In the genomic region with DNA sequence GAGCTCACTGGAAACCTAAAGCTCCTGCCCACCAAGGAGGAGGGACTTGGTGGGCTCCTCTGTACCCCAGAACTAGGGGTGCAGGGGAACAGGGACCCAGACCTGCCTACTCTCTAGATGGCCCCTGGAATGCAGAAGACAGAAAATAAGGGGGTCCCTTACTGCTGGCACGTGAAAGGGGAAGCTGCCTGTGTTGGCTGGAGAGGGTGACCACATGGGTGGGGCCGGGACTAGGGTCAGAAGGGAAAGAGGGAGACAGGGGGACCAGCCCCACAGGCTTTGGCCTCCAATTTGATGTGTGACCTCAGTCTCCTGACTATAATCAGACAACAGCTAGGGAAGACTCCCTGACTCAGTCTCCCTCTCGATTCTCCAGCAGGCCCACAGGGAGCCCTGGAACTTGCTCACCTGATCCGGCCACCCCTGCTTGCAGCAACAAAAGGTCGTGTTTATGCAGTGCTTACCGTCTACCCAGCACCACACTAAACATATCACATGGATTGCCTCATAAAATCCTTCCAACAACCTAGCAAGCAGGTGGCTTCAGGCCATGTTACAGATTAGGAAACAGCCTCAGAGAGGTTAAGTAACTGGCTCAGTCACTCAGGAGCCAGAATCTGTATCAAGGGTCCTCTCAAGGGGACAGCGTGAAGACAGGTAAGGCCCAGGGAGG, we compare ENCODE assay signal across 9 cellular contexts. TPM values are rescaled to one million over a fixed set of nuclear protein-coding genes. Genes with fewer than 3 reads are reported as not detected.
A peak's percentile ranks its signal among the peaks of the same experiment; 100 is the strongest.
DNase-seq lines count a peak whose midpoint lies in the region; ATAC-seq, FAIRE-seq and TF ChIP-seq lines count a peak whose summit lies in the region.
"Had no signal": no experiment of that assay in that cellular context is flagged by ENCODE, and none has a peak within 500 bp of the region (broad histone marks: within the 10 kb centered on the region; RNA-seq: fewer than 3 reads in every experiment).

No MANE protein-coding gene starts in this region.

- peak overlapping the region; percentile 13; the same call in 1 of the 2 replicates for H3K27ac ChIP-seq in DOHH2 (ENCODE audit: low read depth, low read length)

- no peaks in the 10 kb centered on the region for H3K9me2 ChIP-seq in DOHH2 (replicated peaks; ENCODE audit: control insufficient read depth, low read length)

- H3K4me1 Mint-ChIP-seq in endothelial cell (ENCODE audit: unreplicated experiment) = peaks cover 37% of the 10 kb centered on the region
- H3K4me1 Mint-ChIP-seq in neural crest cell = peaks cover 53% of the 10 kb centered on the region

- no peaks in the 10 kb centered on the region for H3K27me3 ChIP-seq in DOHH2 (ENCODE audit: control insufficient read depth, low read length)

- peaks cover 44% of the 10 kb centered on the region for H3K79me2 ChIP-seq in DOHH2 (ENCODE audit: control insufficient read depth, low read length)

- no peaks in the 10 kb centered on the region for H3K9me3 ChIP-seq in DOHH2 (ENCODE audit: control insufficient read depth, insufficient read depth, low read length)

- no peak for FAIRE-seq in HTR-8/SVneo (lab: Jason Lieb, UNC)

- DNase-seq in NCI-H2196 (lab: John Stamatoyannopoulos, UW; ENCODE audit: unreplicated experiment) (peak; percentile 57), endothelial cell (ENCODE audit: low spot score) (no peak), neural crest cell (ENCODE audit: low read depth, low spot score) (no peak), DMS114 treated with DMSO at 0.1 percent for 48 hours (lab: John Stamatoyannopoulos, UW; ENCODE audit: unreplicated experiment) (no peak), HTR-8/SVneo (ENCODE audit: insufficient read length, low spot score) (no peak)
- DNase-seq: HCEC 1CT had no signal

- H3K27me3 Mint-ChIP-seq in endothelial cell (ENCODE audit: unreplicated experiment) (peaks cover 6% of the 10 kb centered on the region), neural crest cell (ENCODE audit: low read depth) (no peaks in the 10 kb centered on the region)

- ATAC-seq in HG02763 (IDR thresholded peaks at IDR 0.05; ENCODE audit: unreplicated experiment) (no peak), GM18505 (IDR thresholded peaks at IDR 0.05; ENCODE audit: unreplicated experiment) (no peak)

- peak overlapping the region; percentile 24 for H3K27ac Mint-ChIP-seq in endothelial cell (ENCODE audit: unreplicated experiment)
- H3K27ac Mint-ChIP-seq in neural crest cell (ENCODE audit: unreplicated experiment) = peak overlapping the region; percentile 43

- H3K36me3 ChIP-seq in DOHH2 (ENCODE audit: control insufficient read depth, low read length) = no peaks in the 10 kb centered on the region

- H3K4me3 Mint-ChIP-seq in endothelial cell (ENCODE audit: unreplicated experiment) (no peak overlapping the region), neural crest cell (no peak overlapping the region)

- H3K9me3 Mint-ChIP-seq in endothelial cell (ENCODE audit: unreplicated experiment) (no peaks in the 10 kb centered on the region), neural crest cell (no peaks in the 10 kb centered on the region)

- H3K36me3 Mint-ChIP-seq in endothelial cell (ENCODE audit: low read depth, unreplicated experiment) (peaks cover 9% of the 10 kb centered on the region), neural crest cell (ENCODE audit: low read depth) (no peaks in the 10 kb centered on the region)

- peaks cover 88% of the 10 kb centered on the region for H3K4me1 ChIP-seq in DOHH2 (ENCODE audit: control insufficient read depth, low read length)

- no peak for TF ChIP-seq CTCF in DOHH2 (IDR thresholded peaks at IDR 0.05; ENCODE audit: low read depth, low read length, poor library complexity, severe bottlenecking)
- no peak for TF ChIP-seq CTCF in endothelial cell (IDR thresholded peaks at IDR 0.05; ENCODE audit: unreplicated experiment)
- TF ChIP-seq CTCF in neural crest cell (conservative IDR thresholded peaks at IDR 0.05) = no peak

- peaks cover 34% of the 10 kb centered on the region for H3F3A ChIP-seq in DOHH2 (ENCODE audit: control insufficient read depth, insufficient read depth)

- no peak overlapping the region for H3K4me3 ChIP-seq in DOHH2 (ENCODE audit: low read length)

- peaks cover 4% of the 10 kb centered on the region for H4K20me1 ChIP-seq in DOHH2 (ENCODE audit: control insufficient read depth, insufficient read depth, low read depth, low read length)

- TF ChIP-seq POLR2A in GM18505 (IDR thresholded peaks at IDR 0.05; ENCODE audit: borderline replicate concordance, extremely low read depth, insufficient read depth, insufficient read length) = no peak

- peak overlapping the region; percentile 76; the same call in 1 of the 2 replicates for H3K4me2 ChIP-seq in DOHH2 (ENCODE audit: low read length)

RNA-seq across cellular contexts. Expression of a gene that starts 10.2 kb away (rescaled TPM):
- total RNA-seq in endothelial cell (ENCODE audit: unreplicated experiment) (55.1 TPM), neural crest cell (79.0 and 80.7 TPM in 2 replicates)

RNA-seq across cellular contexts. Expression of a gene that starts 51.9 kb away (rescaled TPM):
- 13.4 TPM for total RNA-seq in endothelial cell (ENCODE audit: unreplicated experiment)
- total RNA-seq in neural crest cell = 12.6 and 13.5 TPM in 2 replicates
